Comparison of ENCODE assay signal across 8 cellular contexts in the genomic region with DNA sequence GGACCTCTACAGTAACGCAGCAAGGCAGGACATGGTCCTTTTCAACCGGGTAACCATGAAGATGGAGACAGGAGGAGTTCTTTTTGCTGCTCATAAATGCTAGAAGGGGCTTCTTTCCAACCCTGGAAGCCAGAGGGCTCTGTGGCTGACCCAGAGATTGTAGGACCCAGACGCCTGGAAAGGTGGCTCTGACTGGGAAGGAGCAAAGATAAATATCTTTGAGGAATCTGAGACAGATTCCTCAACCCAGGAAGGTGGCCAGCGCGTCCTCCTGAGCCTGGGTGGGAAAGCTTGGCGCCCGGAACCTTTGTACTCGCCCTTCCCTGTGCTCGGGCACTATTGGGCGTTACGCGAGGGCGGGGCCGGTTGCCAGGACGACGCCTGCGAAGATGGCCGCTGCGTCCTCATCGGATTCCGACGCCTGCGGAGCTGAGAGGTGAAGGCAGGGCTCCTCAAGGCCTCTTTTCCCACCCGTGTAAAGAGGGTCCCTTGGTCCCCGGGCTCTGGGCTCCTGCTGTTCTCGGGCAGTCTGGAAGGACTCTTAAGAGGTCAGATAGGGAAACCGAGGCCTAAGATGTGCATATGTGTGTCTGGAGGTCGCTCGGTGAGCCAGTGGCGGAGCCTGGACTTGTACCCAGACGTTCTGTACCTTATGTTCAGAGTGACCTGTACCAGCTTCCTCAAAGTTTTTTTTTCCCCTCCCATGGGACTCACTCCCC. TPM values are rescaled to one million over a fixed set of nuclear protein-coding genes. Genes with fewer than 3 reads are reported as not detected.
DNase-seq lines count a peak whose midpoint lies in the region; ATAC-seq lines count a peak whose summit lies in the region.

Gene BBS1, plus strand, starts transcription at position 365 of the 719 bp plus-strand sequence. Its CDS starts 25 bp downstream, at position 390.

- H3K36me3 Mint-ChIP-seq in activated T-helper 17 cell treated with anti-CD3 and anti-CD28 coated beads, Interleukin-2, amount 50 U/mL, for 72 hours (ENCODE audit: low read depth), result peaks cover 28% of the 10 kb centered on the region
- H3K36me3 Mint-ChIP-seq in natural killer cell treated with Interleukin-12 subunit alpha and Interleukin-12 subunit beta and Interleukin-15 and Interleukin-18, amount 100 ng/mL, for 72 hours, result peaks cover 5% of the 10 kb centered on the region

- peak within 1 kb of the TSS; percentile 91 for H3K4me3 Mint-ChIP-seq in activated T-helper 17 cell treated with anti-CD3 and anti-CD28 coated beads, Interleukin-2, amount 50 U/mL, for 72 hours
- peak within 1 kb of the TSS; percentile 92 for H3K4me3 Mint-ChIP-seq in natural killer cell treated with Interleukin-12 subunit alpha and Interleukin-12 subunit beta and Interleukin-15 and Interleukin-18, amount 100 ng/mL, for 72 hours

- H3K27ac Mint-ChIP-seq in activated T-helper 17 cell treated with anti-CD3 and anti-CD28 coated beads, Interleukin-2, amount 50 U/mL, for 72 hours, result peak within 1 kb of the TSS; percentile 79
- H3K27ac Mint-ChIP-seq in natural killer cell treated with Interleukin-12 subunit alpha and Interleukin-12 subunit beta and Interleukin-15 and Interleukin-18, amount 100 ng/mL, for 72 hours, result peak within 1 kb of the TSS; percentile 41 to 52

- H3K9me3 Mint-ChIP-seq in activated T-helper 17 cell treated with anti-CD3 and anti-CD28 coated beads, Interleukin-2, amount 50 U/mL, for 72 hours, result no peaks in the 10 kb centered on the region
- H3K9me3 Mint-ChIP-seq in natural killer cell treated with Interleukin-12 subunit alpha and Interleukin-12 subunit beta and Interleukin-15 and Interleukin-18, amount 100 ng/mL, for 72 hours, result no peaks in the 10 kb centered on the region

- ATAC-seq in GM21515 (IDR thresholded peaks at IDR 0.05; ENCODE audit: unreplicated experiment), result peak; percentile 81
- ATAC-seq in activated T-helper 17 cell treated with anti-CD3 and anti-CD28 coated beads, Interleukin-2, amount 50 U/mL, for 72 hours (replicated peaks), result peak; percentile 98
- peak; percentile 94 to 96 for ATAC-seq in natural killer cell treated with Interleukin-12 subunit alpha and Interleukin-12 subunit beta and Interleukin-15 and Interleukin-18, amount 100 ng/mL, for 72 hours

- DNase-seq in COR-L47 (lab: John Stamatoyannopoulos, UW) (peak; percentile 75), KG1 (lab: John Stamatoyannopoulos, UW) (peak; percentile 81), RPMI8226 (peak; percentile 90), fibroblast of peridontal ligament (ENCODE audit: extremely low read depth) (peak; percentile 73)
- peak; percentile 87 for DNase-seq in natural killer cell treated with Interleukin-12 subunit alpha and Interleukin-12 subunit beta and Interleukin-15 and Interleukin-18, amount 100 ng/mL, for 72 hours (ENCODE audit: low spot score)
- peak; percentile 62 to 79 (median 74) for DNase-seq in stimulated activated naive CD4-positive, alpha-beta T cell (lab: John Stamatoyannopoulos, UW)

- no peaks in the 10 kb centered on the region for H3K4me1 Mint-ChIP-seq in activated T-helper 17 cell treated with anti-CD3 and anti-CD28 coated beads, Interleukin-2, amount 50 U/mL, for 72 hours
- H3K4me1 Mint-ChIP-seq in natural killer cell treated with Interleukin-12 subunit alpha and Interleukin-12 subunit beta and Interleukin-15 and Interleukin-18, amount 100 ng/mL, for 72 hours (ENCODE audit: low read depth in 2 of 2), result peaks cover 8 to 10% of the 10 kb centered on the region in 2 donors

- no peaks in the 10 kb centered on the region for H3K27me3 Mint-ChIP-seq in activated T-helper 17 cell treated with anti-CD3 and anti-CD28 coated beads, Interleukin-2, amount 50 U/mL, for 72 hours
- H3K27me3 Mint-ChIP-seq in natural killer cell treated with Interleukin-12 subunit alpha and Interleukin-12 subunit beta and Interleukin-15 and Interleukin-18, amount 100 ng/mL, for 72 hours, result no peaks in the 10 kb centered on the region

RNA-seq across cellular contexts. Expression of gene BBS1, which starts in this region (rescaled TPM):
- 10 to 100 TPM; 16.4 to 17.2 TPM for total RNA-seq in activated T-helper 17 cell treated with anti-CD3 and anti-CD28 coated beads, Interleukin-2, amount 50 U/mL, for 72 hours
- 10 to 100 TPM; 20.5 to 21.7 TPM for total RNA-seq in natural killer cell treated with Interleukin-12 subunit alpha and Interleukin-12 subunit beta and Interleukin-15 and Interleukin-18, amount 100 ng/mL, for 72 hours

Comparison
In these comparisons a context has a peak if more than half of its experiments do, and no peak if none do; other contexts are left out.
1. Peak in every context shown above with its lines: DNase-seq and ATAC-seq.